Comparison of ENCODE assay signal across 25 cellular contexts in genomic region chr5:96577909-96578308, GRCh38.
"Had no signal": no experiment of that assay in that cellular context is flagged by ENCODE, and none has a peak within 500 bp of the region (broad histone marks: within the 10 kb centered on the region; RNA-seq: fewer than 3 reads in every experiment).

No MANE protein-coding gene starts in this region.

- H3K27me3 ChIP-seq: esophagus muscularis mucosa, foreskin keratinocyte, ovary, spleen, upper lobe of left lung had no signal

- H3K9me3 ChIP-seq: esophagus muscularis mucosa, ovary, prostate gland, spleen, thoracic aorta, upper lobe of left lung had no signal

- H3K9me3 Mint-ChIP-seq: activated T-cell treated with anti-CD3 and anti-CD28 coated beads, Interleukin-2, amount 50 U/mL, for 4 hours; activated T-helper 2 cell treated with anti-CD3 and anti-CD28 coated beads, Interferon-gamma antibody, Interleukin-2, Interleukin-4, amounts not matched to agents 10 μg/mL and 5 μg/mL and 100 μg/mL, durations not matched to agents 14 hours and 24 hours and 36 hours; immature natural killer cell; natural killer cell treated with Interleukin-12 subunit alpha and Interleukin-12 subunit beta and Interleukin-15 and Interleukin-18, amount 100 ng/mL, for 72 hours had no signal

- DNase-seq: activated CD4-positive, alpha-beta T cell treated with anti-CD3 and anti-CD28 coated beads for 1 hour; activated CD8-positive, alpha-beta memory T cell treated with anti-CD3 and anti-CD28 coated beads, Interleukin-2, amount 50 U/mL, for 4 hours; activated naive CD4-positive, alpha-beta T cell; activated T-cell treated with anti-CD3 and anti-CD28 coated beads, Interleukin-2, amount 50 U/mL, for 4 hours; amniotic stem cell; caudate nucleus; effector memory CD4-positive, alpha-beta T cell; foreskin keratinocyte; immature natural killer cell; kidney glomerular epithelial cell; left ventricle myocardium superior; mammary epithelial cell; midbrain; ovary; spleen; stimulated activated CD4-positive, alpha-beta T cell treated with anti-CD3 and anti-CD28 coated beads, Interleukin-4, amount 100 ng/mL, for 1 hour; stimulated activated naive CD4-positive, alpha-beta T cell treated with Interleukin-2 at 50 U/mL for 16 hours; T-helper 9 cell; upper lobe of left lung had no signal

- H3K4me1 Mint-ChIP-seq: immature natural killer cell had no signal

- H3K27ac Mint-ChIP-seq: activated naive CD8-positive, alpha-beta T cell; activated T-helper 2 cell treated with anti-CD3 and anti-CD28 coated beads, Interferon-gamma antibody, Interleukin-2, Interleukin-4, amounts not matched to agents 10 μg/mL and 5 μg/mL and 100 μg/mL, durations not matched to agents 14 hours and 24 hours and 36 hours; immature natural killer cell; natural killer cell treated with Interleukin-12 subunit alpha and Interleukin-12 subunit beta and Interleukin-15 and Interleukin-18, amount 100 ng/mL, for 72 hours had no signal

- H3K4me1 ChIP-seq: foreskin keratinocyte, prostate gland, spleen, upper lobe of left lung had no signal

- H3K4me3 Mint-ChIP-seq: activated naive CD8-positive, alpha-beta T cell; activated T-cell treated with anti-CD3 and anti-CD28 coated beads, Interleukin-2, amount 50 U/mL, for 4 hours; immature natural killer cell; natural killer cell treated with Interleukin-12 subunit alpha and Interleukin-12 subunit beta and Interleukin-15 and Interleukin-18, amount 100 ng/mL, for 72 hours had no signal

- H3K4me3 ChIP-seq: esophagus muscularis mucosa, ovary, prostate gland, spleen, thoracic aorta, upper lobe of left lung had no signal

- H3K27ac ChIP-seq: esophagus muscularis mucosa, foreskin keratinocyte, ovary, prostate gland, spleen, thoracic aorta, upper lobe of left lung had no signal

- ATAC-seq: activated T-cell treated with anti-CD3 and anti-CD28 coated beads, Interleukin-2, amount 50 U/mL, for 4 hours; foreskin keratinocyte; left ventricle myocardium superior; natural killer cell treated with Interleukin-12 subunit alpha and Interleukin-12 subunit beta and Interleukin-15 and Interleukin-18, amount 100 ng/mL, for 72 hours had no signal

- H3K36me3 Mint-ChIP-seq: activated naive CD8-positive, alpha-beta T cell; natural killer cell treated with Interleukin-12 subunit alpha and Interleukin-12 subunit beta and Interleukin-15 and Interleukin-18, amount 100 ng/mL, for 72 hours had no signal

- H3K36me3 ChIP-seq: esophagus muscularis mucosa, ovary, prostate gland, spleen, thoracic aorta, upper lobe of left lung had no signal
